ENCODE assay signal across 15 cellular contexts in genomic region chr4:56276547-56276946, GRCh38.
"Had no signal": no experiment of that assay in that cellular context is flagged by ENCODE, and none has a peak within 500 bp of the region (broad histone marks: within the 10 kb centered on the region; RNA-seq: fewer than 3 reads in every experiment).

No MANE protein-coding gene starts in this region.

- H3K36me3 Mint-ChIP-seq: stimulated activated naive B cell treated with anti-CD40 and anti-IgM and Interleukin-4, amounts not matched to agents 10 μg/mL and 1 μg/mL and 100 μg/mL, for 72 hours had no signal

- H3K4me3 ChIP-seq: ovary, sigmoid colon, spleen, thyroid gland had no signal

- H3K4me1 ChIP-seq: sigmoid colon, spleen, thyroid gland had no signal

- H3K9me3 ChIP-seq: ovary, sigmoid colon, spleen, thyroid gland had no signal

- H3K9me3 Mint-ChIP-seq: activated B cell treated with CpG ODN at 0.5 μM for 24 hours had no signal

- ATAC-seq: esophagus mucosa; stimulated activated naive B cell treated with anti-CD40 and anti-IgM and Interleukin-4, amounts not matched to agents 10 μg/mL and 1 μg/mL and 100 μg/mL, for 72 hours had no signal

- H3K27ac ChIP-seq: ovary, sigmoid colon, spleen, thyroid gland had no signal

- DNase-seq: activated B cell treated with CpG ODN at 0.5 μM for 24 hours; activated T-cell treated with anti-CD3 and anti-CD28 coated beads, Interleukin-2, amount 50 U/mL, for 48 hours; glutamatergic neuron; kidney glomerular epithelial cell; ovary; sigmoid colon; spleen; stimulated activated naive B cell treated with anti-CD40 and anti-IgM and Interleukin-4, amounts not matched to agents 10 μg/mL and 1 μg/mL and 100 μg/mL, for 72 hours; SW 1271; thyroid gland had no signal

- FAIRE-seq: astrocyte, colon, TTC549, urothelium cell line had no signal

- H3K27me3 ChIP-seq: ovary, sigmoid colon, spleen, thyroid gland had no signal

- H3K27ac Mint-ChIP-seq: activated B cell treated with CpG ODN at 0.5 μM for 24 hours; stimulated activated naive B cell treated with anti-CD40 and anti-IgM and Interleukin-4, amounts not matched to agents 10 μg/mL and 1 μg/mL and 100 μg/mL, for 72 hours had no signal

- H3K36me3 ChIP-seq: ovary, sigmoid colon, spleen, thyroid gland had no signal
